In genomic region chr3:46468758-46469600, GRCh38 we compare ENCODE assay signal across 17 cellular contexts. TPM values are rescaled to one million over a fixed set of nuclear protein-coding genes. Genes with fewer than 3 reads are reported as not detected.
"Had no signal": no experiment of that assay in that cellular context is flagged by ENCODE, and none has a peak within 500 bp of the region (broad histone marks: within the 10 kb centered on the region; RNA-seq: fewer than 3 reads in every experiment).

No MANE protein-coding gene starts in this region.

- H3K9me3 ChIP-seq: SK-N-SH, transverse colon had no signal

- DNase-seq: activated naive CD8-positive, alpha-beta T cell treated with anti-CD3 and anti-CD28 coated beads, Interleukin-2, amount 10 ng/mL, durations not matched to agents 7 days and 5 days; activated T-cell treated with anti-CD3 and anti-CD28 coated beads, Interleukin-2, amount 50 U/mL, for 72 hours; brain microvascular endothelial cell; dorsolateral prefrontal cortex; hippocampal formation; kidney; mesenchymal stem cell; SK-N-SH; stimulated activated CD4-positive, alpha-beta T cell treated with anti-CD3 and anti-CD28 coated beads, Interleukin-4, amount 100 ng/mL, for 1 hour; stimulated activated naive CD4-positive, alpha-beta T cell treated with Interleukin-2 at 50 U/mL for 16 hours; T-cell; T-helper 9 cell; transverse colon had no signal

- H3K4me2 ChIP-seq: SK-N-SH had no signal

- H3K9ac ChIP-seq: SK-N-SH had no signal

- H3K27ac ChIP-seq: brain microvascular endothelial cell, dorsolateral prefrontal cortex, transverse colon had no signal

- ATAC-seq: activated T-cell treated with anti-CD3 and anti-CD28 coated beads, Interleukin-2, amount 50 U/mL, for 72 hours; esophagus mucosa; T-cell had no signal

- H3K36me3 ChIP-seq: brain microvascular endothelial cell, transverse colon had no signal

- H3K4me3 ChIP-seq: dorsolateral prefrontal cortex, transverse colon had no signal

RNA-seq across cellular contexts. Expression of gene LTF, which starts 4.3 kb away (rescaled TPM):
- total RNA-seq: activated naive CD8-positive, alpha-beta T cell treated with anti-CD3 and anti-CD28 coated beads, Interleukin-2, amount 10 ng/mL, durations not matched to agents 7 days and 5 days; activated T-cell treated with anti-CD3 and anti-CD28 coated beads, Interleukin-2, amount 50 U/mL, for 72 hours had no signal
- polyA plus RNA-seq: neural cell, SK-N-SH had no signal

RNA-seq across cellular contexts. Expression of gene RTP3, which starts 28.8 kb away (rescaled TPM):
- total RNA-seq: activated naive CD8-positive, alpha-beta T cell treated with anti-CD3 and anti-CD28 coated beads, Interleukin-2, amount 10 ng/mL, durations not matched to agents 7 days and 5 days; activated T-cell treated with anti-CD3 and anti-CD28 coated beads, Interleukin-2, amount 50 U/mL, for 72 hours; cerebellum; dorsolateral prefrontal cortex; esophagus mucosa; kidney; osteoblast; T-cell; transverse colon had no signal
- polyA plus RNA-seq: neural cell, SK-N-SH had no signal
